Comparison of ENCODE assay signal across 29 cellular contexts in genomic region chr7:84283798-84284197, GRCh38.
"Had no signal": no experiment of that assay in that cellular context is flagged by ENCODE, and none has a peak within 500 bp of the region (broad histone marks: within the 10 kb centered on the region; RNA-seq: fewer than 3 reads in every experiment).

No MANE protein-coding gene starts in this region.

- H3K27ac ChIP-seq: body of pancreas, breast epithelium, cardiac muscle cell, colonic mucosa, epithelial cell of prostate, esophagus squamous epithelium, gastroesophageal sphincter, heart right ventricle, hepatocyte had no signal

- H3K4me1 ChIP-seq: body of pancreas, breast epithelium, colonic mucosa, esophagus squamous epithelium, gastroesophageal sphincter, heart right ventricle had no signal

- H3K79me2 ChIP-seq: hepatocyte had no signal

- H3K4me3 ChIP-seq: body of pancreas, breast epithelium, cardiac muscle cell, colonic mucosa, esophagus squamous epithelium, gastroesophageal sphincter, heart right ventricle, hepatocyte had no signal

- DNase-seq: activated CD4-positive, alpha-beta T cell treated with anti-CD3 and anti-CD28 coated beads for 48 hours; activated CD4-positive, alpha-beta T cell treated with anti-CD3 and anti-CD28 coated beads, Interleukin-2, amount 50 U/mL, for 1 hour; activated CD4-positive, alpha-beta T cell treated with anti-CD3 and anti-CD28 coated beads, Interleukin-2, amount 50 U/mL, for 48 hours; activated CD8-positive, alpha-beta memory T cell treated with anti-CD3 and anti-CD28 coated beads for 24 hours; activated CD8-positive, alpha-beta T cell treated with anti-CD3 and anti-CD28 coated beads for 36 hours; activated effector memory CD4-positive, alpha-beta T cell treated with Interleukin-2 at 50 U/mL for 16 hours; activated gamma-delta T cell treated with Interleukin-2 at 50 U/mL for 16 hours; activated naive CD4-positive, alpha-beta T cell treated with anti-CD3 and anti-CD28 coated beads, Interleukin-2, amount 50 U/mL, for 16 hours; activated naive CD4-positive, alpha-beta T cell treated with Interleukin-2 at 50 U/mL for 16 hours; activated T-cell treated with anti-CD3 and anti-CD28 coated beads, Interleukin-2, amount 50 U/mL, for 4 hours; amygdala; aorta; body of pancreas; central memory CD4-positive, alpha-beta T cell; cerebellar nuclear complex; colonic mucosa; effector CD8-positive, alpha-beta T cell; esophagus squamous epithelium; foreskin melanocyte; heart right ventricle; T-helper 2 cell had no signal

- ATAC-seq: activated CD8-positive, alpha-beta T cell treated with anti-CD3 and anti-CD28 coated beads for 36 hours; activated T-cell treated with anti-CD3 and anti-CD28 coated beads, Interleukin-2, amount 50 U/mL, for 4 hours; activated T-helper 17 cell treated with anti-CD3 and anti-CD28 coated beads, Interleukin-2, amount 50 U/mL, for 72 hours; body of pancreas; gastroesophageal sphincter; heart right ventricle had no signal

- H2AFZ ChIP-seq: hepatocyte had no signal

- H3K27me3 ChIP-seq: body of pancreas, breast epithelium, cardiac muscle cell, colonic mucosa, esophagus squamous epithelium, gastroesophageal sphincter, heart right ventricle, hepatocyte had no signal

- FAIRE-seq: endometrium, endothelial cell of umbilical vein had no signal

- H3K9me3 ChIP-seq: body of pancreas, breast epithelium, colonic mucosa, esophagus squamous epithelium, gastroesophageal sphincter, heart right ventricle had no signal

- H3K4me2 ChIP-seq: hepatocyte had no signal

- H3K36me3 ChIP-seq: breast epithelium, cardiac muscle cell, colonic mucosa, esophagus squamous epithelium, gastroesophageal sphincter, heart right ventricle had no signal
